ENCODE assay signal across 8 cellular contexts in genomic region chr2:45729753-45730512, GRCh38.
DNase-seq lines count a peak whose midpoint lies in the region; ATAC-seq and TF ChIP-seq lines count a peak whose summit lies in the region.

No MANE protein-coding gene starts in this region.

- no peak overlapping the region for H3K27ac ChIP-seq in effector memory CD4-positive, alpha-beta T cell (ENCODE audit: insufficient read depth, low read length, poor library complexity, severe bottlenecking)
- H3K27ac ChIP-seq in aorta (ENCODE audit: low read depth in 1 of 2, low read length in 2 of 2), result no peak overlapping the region

- WGBS in aorta, 2 donors, result 95% methylated on average over 8 of the region's 8 CpGs

- no peaks in the 10 kb centered on the region for H3K36me3 ChIP-seq in effector memory CD4-positive, alpha-beta T cell (ENCODE audit: control insufficient read depth, insufficient read depth, low read length)
- H3K36me3 ChIP-seq in aorta (ENCODE audit: control insufficient read depth in 1 of 2, insufficient read depth in 2 of 2, low read length in 1 of 2), result no peaks in the 10 kb centered on the region

- DNase-seq in NCI-H748 (lab: John Stamatoyannopoulos, UW; ENCODE audit: unreplicated experiment) (peak; percentile 1), NCI-H748 treated with DMSO at 0.1 percent for 48 hours (lab: John Stamatoyannopoulos, UW) (no peak), NOMO-1 (lab: John Stamatoyannopoulos, UW; ENCODE audit: unreplicated experiment in 2 of 2) (peak; percentile 84 to 96), fibroblast of villous mesenchyme (ENCODE audit: low read depth) (no peak), SW480 (ENCODE audit: low spot score) (no peak), aorta (no peak)
- no peak for DNase-seq in effector memory CD4-positive, alpha-beta T cell

- ATAC-seq in HG02798 (IDR thresholded peaks at IDR 0.05; ENCODE audit: poor library complexity, unreplicated experiment), result peak; percentile 56
- no peak for ATAC-seq in aorta (ENCODE audit: low FRiP score)

- no peaks in the 10 kb centered on the region for H3K27me3 ChIP-seq in effector memory CD4-positive, alpha-beta T cell (replicated peaks; ENCODE audit: control insufficient read depth, insufficient read depth, low read length, poor library complexity, severe bottlenecking)
- H3K27me3 ChIP-seq in aorta (ENCODE audit: control insufficient read depth in 1 of 2, insufficient read depth in 2 of 2, low read length in 1 of 2), result no peaks in the 10 kb centered on the region

- no peaks in the 10 kb centered on the region for H3K4me1 ChIP-seq in effector memory CD4-positive, alpha-beta T cell (ENCODE audit: control insufficient read depth, insufficient read depth, low read length, poor library complexity, severe bottlenecking)
- H3K4me1 ChIP-seq in aorta (ENCODE audit: control insufficient read depth in 1 of 2, insufficient read depth in 2 of 2, low read length in 2 of 2), result no peaks in the 10 kb centered on the region

- no peak overlapping the region for H3K4me3 ChIP-seq in fibroblast of villous mesenchyme (ENCODE audit: low read depth, low read length)
- no peak overlapping the region for H3K4me3 ChIP-seq in effector memory CD4-positive, alpha-beta T cell (ENCODE audit: insufficient read depth, low read depth, low read length, poor library complexity, severe bottlenecking)
- H3K4me3 ChIP-seq in aorta (ENCODE audit: low read length in 2 of 2), result no peak overlapping the region

- peak; percentile 37 for TF ChIP-seq CTCF in fibroblast of villous mesenchyme (IDR thresholded peaks at IDR 0.05; ENCODE audit: insufficient read depth, low read depth, low read length)

- intact Hi-C loops in aorta (cut with DNase I), result no loop called here

- no peaks in the 10 kb centered on the region for H3K9me3 ChIP-seq in effector memory CD4-positive, alpha-beta T cell (ENCODE audit: control insufficient read depth, low read length)
- H3K9me3 ChIP-seq in aorta (ENCODE audit: control insufficient read depth, low read length), result no peaks in the 10 kb centered on the region

Comparison
In these comparisons a context has a peak if more than half of its experiments do, and no peak if none do; other contexts are left out.
1. DNase-seq: peak in NCI-H748 (single experiment) and NOMO-1 (2 of 2); none in NCI-H748 treated with DMSO at 0.1 percent for 48 hours (single experiment), fibroblast of villous mesenchyme (single experiment), SW480 (single experiment), effector memory CD4-positive, alpha-beta T cell (0 of 3) and aorta (0 of 2).